ENCODE assay signal across 1 cellular context in genomic region chr22:24583972-24584790, GRCh38.
TF ChIP-seq lines count a peak whose summit lies in the region.

No MANE protein-coding gene starts in this region.

TF ChIP-seq in HepG2, 621 proteins besides CTCF, POLR2A, EP300 and RAD21 (continued from another document):
- TF ChIP-seq PBX2 (CRISPR knock-in tag; IDR thresholded peaks at IDR 0.05), result no peak
- no peak for TF ChIP-seq SRSF4 (IDR thresholded peaks at IDR 0.05; ENCODE audit: low read depth, low read length, poor library complexity, severe bottlenecking)
- no peak for TF ChIP-seq ZNF577 (CRISPR knock-in tag; IDR thresholded peaks at IDR 0.05; ENCODE audit: borderline replicate concordance, low read depth)
- no peak for TF ChIP-seq PRDM15 (CRISPR knock-in tag; IDR thresholded peaks at IDR 0.05)
- no peak for TF ChIP-seq NR3C1 (CRISPR knock-in tag; IDR thresholded peaks at IDR 0.05)
- TF ChIP-seq SOX6 (IDR thresholded peaks at IDR 0.05), result no peak
- TF ChIP-seq SOX6 (CRISPR knock-in tag; IDR thresholded peaks at IDR 0.05), result no peak
- no peak for TF ChIP-seq ZNF143 (CRISPR knock-in tag; IDR thresholded peaks at IDR 0.05)
- TF ChIP-seq MIER2 (CRISPR knock-in tag; IDR thresholded peaks at IDR 0.05), result no peak
- no peak for TF ChIP-seq HIVEP1 (CRISPR knock-in tag; IDR thresholded peaks at IDR 0.05)
- TF ChIP-seq FUBP1 (CRISPR knock-in tag; IDR thresholded peaks at IDR 0.05; ENCODE audit: borderline replicate concordance), result no peak
- no peak for TF ChIP-seq ZSCAN9 (CRISPR knock-in tag; IDR thresholded peaks at IDR 0.05; ENCODE audit: borderline replicate concordance)
- no peak for TF ChIP-seq GABPB1 (CRISPR knock-in tag; IDR thresholded peaks at IDR 0.05)
